In genomic region chr13:46345400-46345799, GRCh38 we compare ENCODE assay signal across 13 cellular contexts. TPM values are rescaled to one million over a fixed set of nuclear protein-coding genes. Genes with fewer than 3 reads are reported as not detected.
"Had no signal": no experiment of that assay in that cellular context is flagged by ENCODE, and none has a peak within 500 bp of the region (broad histone marks: within the 10 kb centered on the region; RNA-seq: fewer than 3 reads in every experiment).

No MANE protein-coding gene starts in this region.

- H3K36me3 ChIP-seq: brain microvascular endothelial cell, thyroid gland had no signal

- H3K4me1 ChIP-seq: thyroid gland had no signal

- DNase-seq: activated CD4-positive, alpha-beta T cell treated with anti-CD3 and anti-CD28 coated beads, Interleukin-2, amount 50 U/mL, for 4 hours; activated CD4-positive, CD25-positive, alpha-beta regulatory T cell treated with anti-CD3 and anti-CD28 coated beads, Interleukin-2, amount 50 U/mL, for 72 hours; activated T-cell treated with anti-CD3 and anti-CD28 coated beads, Interleukin-2, amount 50 U/mL, for 1 hour; brain microvascular endothelial cell; cerebellar nuclear complex; effector memory CD8-positive, alpha-beta T cell; mucosa of descending colon; natural killer cell; stimulated activated CD4-positive, alpha-beta T cell treated with anti-CD3 and anti-CD28 coated beads, Interleukin-15, amount 100 ng/mL, for 24 hours; thyroid gland had no signal

- H3K27ac ChIP-seq: brain microvascular endothelial cell, epithelial cell of prostate, thyroid gland had no signal

- H3K9me3 ChIP-seq: mucosa of descending colon, thyroid gland had no signal

- ATAC-seq: effector memory CD8-positive, alpha-beta T cell; left lobe of liver; mucosa of descending colon had no signal

- H3K4me3 ChIP-seq: mucosa of descending colon, thyroid gland had no signal

- H3K27me3 ChIP-seq: brain microvascular endothelial cell, thyroid gland had no signal

RNA-seq across cellular contexts. Expression of gene RUBCNL, which starts 41.7 kb away (rescaled TPM):
- total RNA-seq: glomerular endothelial cell had no signal
